15 cellular contexts compared by ENCODE assay signal in the genomic region with DNA sequence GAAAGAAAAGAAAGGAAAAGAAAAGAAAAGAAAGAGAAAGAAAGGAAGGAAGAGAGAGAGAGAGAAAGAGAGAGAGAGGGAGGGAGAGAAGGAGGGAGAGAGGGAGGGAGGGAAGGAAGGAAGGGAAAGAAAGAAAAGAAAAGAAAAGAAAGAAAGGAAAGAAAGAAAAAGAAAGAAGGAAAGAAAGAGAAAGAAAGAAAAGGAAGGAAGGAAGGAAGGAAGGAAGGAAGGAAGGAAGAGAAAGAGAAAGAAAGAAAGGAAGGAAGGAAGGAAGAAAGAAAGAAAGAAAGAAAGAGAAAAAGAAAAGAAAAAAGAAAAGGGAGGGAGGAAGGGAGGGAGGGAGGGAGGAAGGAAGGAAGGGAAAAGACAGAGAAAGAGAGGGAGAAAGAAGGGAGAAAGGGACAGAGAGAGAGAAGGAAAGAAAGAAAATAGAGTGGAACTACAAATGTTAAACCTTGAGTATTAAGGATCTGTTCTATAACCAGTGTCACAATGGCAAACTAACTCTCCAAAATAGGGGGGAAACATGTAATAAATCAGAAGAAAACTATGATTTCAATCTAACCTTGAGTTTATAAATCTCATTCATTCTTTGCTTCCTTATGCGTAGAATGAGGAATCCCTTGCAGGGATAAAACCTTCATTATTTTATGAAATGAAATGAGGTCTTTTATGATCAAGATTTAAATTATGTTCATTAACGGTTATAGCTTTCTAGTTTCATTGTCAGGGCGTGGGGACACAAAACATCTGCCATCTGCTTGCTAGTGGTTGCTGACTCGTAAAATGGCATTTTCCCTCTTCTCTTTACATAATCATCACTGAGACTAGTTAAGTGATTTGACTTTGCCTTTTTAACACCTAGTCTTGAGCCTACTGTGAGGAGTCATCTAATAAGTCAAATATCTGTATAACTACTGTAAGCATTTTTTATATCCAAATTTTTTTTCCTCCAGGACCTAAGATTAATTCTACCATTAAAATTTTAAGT. TPM values are rescaled to one million over a fixed set of nuclear protein-coding genes. Genes with fewer than 3 reads are reported as not detected.
DNase-seq lines count a peak whose midpoint lies in the region; ATAC-seq, FAIRE-seq and TF ChIP-seq lines count a peak whose summit lies in the region.
"Had no signal": no experiment of that assay in that cellular context is flagged by ENCODE, and none has a peak within 500 bp of the region (broad histone marks: within the 10 kb centered on the region; RNA-seq: fewer than 3 reads in every experiment).

No MANE protein-coding gene starts in this region.

- POLR2A ChIA-PET in naive thymus-derived CD8-positive, alpha-beta T cell (lab: Charles Lee) = interaction anchor here (0.6 kb wide), 1 partner anchor 99 kb away, joined by 5 read pairs; no protein-coding TSS in a partner anchor

- H3K27me3 Mint-ChIP-seq in T-helper 17 cell = no peaks in the 10 kb centered on the region
- H3K27me3 Mint-ChIP-seq in naive thymus-derived CD8-positive, alpha-beta T cell = peaks cover 0 to 1% (median 0%) of the 10 kb centered on the region in 5 donors
- H3K27me3 Mint-ChIP-seq: CD4-positive, alpha-beta memory T cell had no signal

- TF ChIP-seq CTCF in epithelial cell of esophagus (IDR thresholded peaks at IDR 0.05; ENCODE audit: insufficient read depth, low read depth, low read length, missing control alignments) = no peak

- no peaks in the 10 kb centered on the region for H3K36me3 Mint-ChIP-seq in T-helper 17 cell (ENCODE audit: low read depth)
- no peaks in the 10 kb centered on the region for H3K36me3 Mint-ChIP-seq in naive thymus-derived CD8-positive, alpha-beta T cell
- H3K36me3 Mint-ChIP-seq: CD4-positive, alpha-beta memory T cell had no signal

- H3K4me3 ChIP-seq in epithelial cell of esophagus (ENCODE audit: low read length) = no peak overlapping the region
- H3K4me3 ChIP-seq: thoracic aorta had no signal

- FAIRE-seq in frontal cortex (lab: Jason Lieb, UNC) = no peak

- no peak overlapping the region for H3K27ac Mint-ChIP-seq in T-helper 17 cell
- peak overlapping the region in 1 of 10 donors; percentile 78 for H3K27ac Mint-ChIP-seq in naive thymus-derived CD8-positive, alpha-beta T cell
- H3K27ac Mint-ChIP-seq: CD4-positive, alpha-beta memory T cell had no signal

- ATAC-seq in T-helper 17 cell = no peak
- no peak for ATAC-seq in naive thymus-derived CD8-positive, alpha-beta T cell

- no peaks in the 10 kb centered on the region for H3K9me3 Mint-ChIP-seq in naive thymus-derived CD8-positive, alpha-beta T cell
- H3K9me3 Mint-ChIP-seq: CD4-positive, alpha-beta memory T cell had no signal

- H3K9me3 ChIP-seq in T-helper 17 cell (ENCODE audit: control insufficient read depth, low read length, poor library complexity, severe bottlenecking) = no peaks in the 10 kb centered on the region
- H3K9me3 ChIP-seq: neutrophil, thoracic aorta had no signal

- DNase-seq in stimulated activated CD4-positive, alpha-beta T cell treated with anti-CD3 and anti-CD28 coated beads, Interleukin-15, amount 100 ng/mL, for 24 hours = peak; percentile 6
- no peak for DNase-seq in stimulated activated CD4-positive, alpha-beta T cell treated with anti-CD3 and anti-CD28 coated beads, Interleukin-12 subunit alpha, Interleukin-12 subunit beta, amount 100 ng/mL, for 4 hours
- DNase-seq in NCI-H2171 treated with DMSO at 0.1 percent for 48 hours (lab: John Stamatoyannopoulos, UW) (peak; percentile 81), epithelial cell of esophagus (ENCODE audit: low read depth) (peak; percentile 41), T-helper 17 cell (no peak), frontal cortex (ENCODE audit: low spot score in 2 of 2) (no peak), D341Med (ENCODE audit: low spot score) (no peak)
- DNase-seq in naive thymus-derived CD8-positive, alpha-beta T cell = no peak
- DNase-seq: activated CD4-positive, CD25-positive, alpha-beta regulatory T cell treated with anti-CD3 and anti-CD28 coated beads, Interleukin-2, amount 50 U/mL, for 72 hours; amniotic stem cell; CD4-positive, alpha-beta memory T cell; effector memory CD4-positive, alpha-beta T cell; stimulated activated CD4-positive, alpha-beta T cell treated with anti-CD3 and anti-CD28 coated beads, Interleukin-2, amount 100 ng/mL, for 48 hours had no signal

- H3K4me3 Mint-ChIP-seq in T-helper 17 cell = no peak overlapping the region
- no peak overlapping the region for H3K4me3 Mint-ChIP-seq in naive thymus-derived CD8-positive, alpha-beta T cell
- H3K4me3 Mint-ChIP-seq: CD4-positive, alpha-beta memory T cell had no signal

- peaks cover 10% of the 10 kb centered on the region for H3K4me1 Mint-ChIP-seq in T-helper 17 cell
- peaks cover 6 to 17% (median 16%) of the 10 kb centered on the region in 4 donors for H3K4me1 Mint-ChIP-seq in naive thymus-derived CD8-positive, alpha-beta T cell

RNA-seq across cellular contexts. Expression of a gene that starts 40.7 kb away (rescaled TPM):
- total RNA-seq in T-helper 17 cell (10 to 100 TPM; 64.8 to 75.8 TPM), frontal cortex (110 TPM)
- 10 to 100 TPM; 48.1 to 62.5 TPM for total RNA-seq in naive thymus-derived CD8-positive, alpha-beta T cell
- polyA plus RNA-seq in naive thymus-derived CD8-positive, alpha-beta T cell = 10 to 100 TPM in 2 of 3 donors, 1 to 10 TPM in 1; 6.9 to 17.9 (median 14.4) TPM

Comparison
In these comparisons a context has a peak if more than half of its experiments do, and no peak if none do; other contexts are left out.
1. DNase-seq: peak in stimulated activated CD4-positive, alpha-beta T cell treated with anti-CD3 and anti-CD28 coated beads, Interleukin-15, amount 100 ng/mL, for 24 hours (single experiment), NCI-H2171 treated with DMSO at 0.1 percent for 48 hours (single experiment) and epithelial cell of esophagus (single experiment); none in stimulated activated CD4-positive, alpha-beta T cell treated with anti-CD3 and anti-CD28 coated beads, Interleukin-12 subunit alpha, Interleukin-12 subunit beta, amount 100 ng/mL, for 4 hours (single experiment), T-helper 17 cell (0 of 3), frontal cortex (0 of 2), D341Med (single experiment) and naive thymus-derived CD8-positive, alpha-beta T cell (0 of 10).